ENCODE assay signal across 9 cellular contexts in the genomic region with DNA sequence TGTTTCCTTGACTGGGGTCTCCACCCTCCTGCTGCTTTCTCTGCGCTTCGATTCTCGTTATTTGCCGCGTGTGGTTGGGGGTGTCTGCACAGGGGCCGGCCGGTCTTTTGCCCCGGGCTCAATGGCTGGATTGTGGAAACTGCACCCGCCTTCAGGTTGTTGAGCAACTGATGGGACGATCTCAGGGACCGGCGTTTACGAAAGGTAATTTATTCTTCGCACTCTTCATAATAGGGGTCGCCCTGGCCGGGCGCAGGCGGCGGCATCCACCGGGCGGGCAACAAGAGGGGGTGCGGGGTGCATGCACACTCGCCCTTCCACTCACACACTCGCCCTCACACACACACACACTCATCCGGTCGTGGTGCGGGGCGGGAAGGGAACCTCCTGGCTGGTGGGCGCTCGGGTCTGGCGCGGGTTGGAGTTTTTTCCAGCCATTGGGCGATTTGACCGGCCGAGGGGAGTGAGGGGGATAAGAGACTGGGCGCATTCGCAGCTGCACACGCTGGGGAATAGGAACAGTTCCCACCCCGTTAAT. TPM values are rescaled to one million over a fixed set of nuclear protein-coding genes. Genes with fewer than 3 reads are reported as not detected.
DNase-seq lines count a peak whose midpoint lies in the region; ATAC-seq, FAIRE-seq and TF ChIP-seq lines count a peak whose summit lies in the region.
"Had no signal": no experiment of that assay in that cellular context is flagged by ENCODE, and none has a peak within 500 bp of the region (broad histone marks: within the 10 kb centered on the region; RNA-seq: fewer than 3 reads in every experiment).

No MANE protein-coding gene starts in this region.

- no peaks in the 10 kb centered on the region for H3K4me1 ChIP-seq in rectal smooth muscle tissue (ENCODE audit: control insufficient read depth, insufficient read depth, low read length)

- peaks cover 5% of the 10 kb centered on the region for H3K27me3 ChIP-seq in rectal smooth muscle tissue (ENCODE audit: control insufficient read depth, insufficient read depth, low read length)

- TF ChIP-seq POLR2A in GM12892 (IDR thresholded peaks at IDR 0.05; ENCODE audit: low read depth, low read length): no peak

- H3K9ac ChIP-seq in rectal smooth muscle tissue (ENCODE audit: low read length): no peak overlapping the region

- intact Hi-C loops in left cardiac atrium (cut with DNase I): no loop called here

- no peaks in the 10 kb centered on the region for H3K36me3 ChIP-seq in rectal smooth muscle tissue (ENCODE audit: control insufficient read depth, insufficient read depth, low read length)

- peak; percentile 10 to 23 for ATAC-seq in left cardiac atrium
- no peak for ATAC-seq in GM18873 (IDR thresholded peaks at IDR 0.05; ENCODE audit: low FRiP score, unreplicated experiment)

- DNase-seq in GM12892 (ENCODE audit: insufficient read length): peak; percentile 2
- peak; percentile 40 for DNase-seq in T1000 (lab: John Stamatoyannopoulos, UW)
- DNase-seq in left cardiac atrium: no peak
- no peak for DNase-seq in ureter (ENCODE audit: low spot score)
- DNase-seq in HUDEP-2 (lab: John Stamatoyannopoulos, UW; ENCODE audit: unreplicated experiment in 76 of 76): no peak
- no peak for DNase-seq in stimulated activated CD4-positive, alpha-beta T cell treated with anti-CD3 and anti-CD28 coated beads, Interleukin-15, amount 100 ng/mL, for 24 hours
- DNase-seq: activated naive CD4-positive, alpha-beta T cell treated with Interleukin-2 at 50 U/mL for 16 hours had no signal

- H3K4me3 ChIP-seq in rectal smooth muscle tissue (ENCODE audit: low read length): peak overlapping the region; percentile 63

- H3K27ac ChIP-seq in rectal smooth muscle tissue (ENCODE audit: low read depth, low read length): no peak overlapping the region

- no peak for FAIRE-seq in GM12892 (lab: Jason Lieb, UNC)

RNA-seq across cellular contexts. Expression of gene ADGRL3, which starts 1.5 kb away (rescaled TPM):
- polyA plus RNA-seq in GM12892 (2012; ENCODE audit: missing spikeins): not detected
- total RNA-seq in left cardiac atrium: 1 to 10 TPM; 3.7 to 4.9 TPM
- 17.9 TPM for total RNA-seq in ureter

Comparison
In these comparisons a context has a peak if more than half of its experiments do, and no peak if none do; other contexts are left out.
1. DNase-seq: peak in GM12892 (single experiment) and T1000 (single experiment); none in left cardiac atrium (single experiment), ureter (single experiment), HUDEP-2 (0 of 76) and stimulated activated CD4-positive, alpha-beta T cell treated with anti-CD3 and anti-CD28 coated beads, Interleukin-15, amount 100 ng/mL, for 24 hours (single experiment).